8 cellular contexts compared by ENCODE assay signal in the genomic region with DNA sequence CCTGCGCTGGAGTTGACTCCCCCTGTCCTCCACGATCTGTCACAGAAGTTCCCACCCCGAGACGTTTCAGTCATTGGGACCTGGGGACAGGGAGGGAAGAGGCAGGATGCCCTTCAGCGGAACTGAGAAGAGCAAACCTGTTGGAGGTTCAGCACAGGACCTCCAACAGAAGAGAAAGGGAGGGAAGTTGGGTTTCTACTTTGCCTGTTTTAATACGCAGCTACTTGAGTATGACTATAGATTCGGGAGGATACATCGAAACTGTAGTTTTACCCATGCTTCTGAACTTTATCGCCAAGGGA. TPM values are rescaled to one million over a fixed set of nuclear protein-coding genes. Genes with fewer than 3 reads are reported as not detected.
A peak's percentile ranks its signal among the peaks of the same experiment; 100 is the strongest.
DNase-seq lines count a peak whose midpoint lies in the region; ATAC-seq and TF ChIP-seq lines count a peak whose summit lies in the region.

No MANE protein-coding gene starts in this region.

- no peaks in the 10 kb centered on the region for H3K36me3 ChIP-seq in breast epithelium

- no peaks in the 10 kb centered on the region for H3K9me3 ChIP-seq in breast epithelium
- H3K9me3 ChIP-seq in mononuclear cell (ENCODE audit: low read depth, low read length), result no peaks in the 10 kb centered on the region

- ATAC-seq in GM21576 (IDR thresholded peaks at IDR 0.05; ENCODE audit: unreplicated experiment) (no peak), GM21390 (IDR thresholded peaks at IDR 0.05; ENCODE audit: unreplicated experiment) (no peak)

- no peaks in the 10 kb centered on the region for H3K27me3 ChIP-seq in breast epithelium
- no peaks in the 10 kb centered on the region for H3K27me3 ChIP-seq in mononuclear cell (ENCODE audit: insufficient read depth, low read length)

- peak overlapping the region; percentile 98 to 99 for H3K27ac ChIP-seq in breast epithelium

- H3K4me1 ChIP-seq in breast epithelium (peaks cover 0 to 3% of the 10 kb centered on the region in 2 donors), mononuclear cell (ENCODE audit: insufficient read depth, low read length) (peaks cover 46% of the 10 kb centered on the region)

- peak; percentile 28 for DNase-seq in DMS79 (lab: John Stamatoyannopoulos, UW)
- peak; percentile 75 for DNase-seq in KBM-7
- no peak for DNase-seq in breast epithelium (ENCODE audit: low spot score in 2 of 2)
- DNase-seq in stimulated activated CD4-positive, alpha-beta T cell treated with anti-CD3 and anti-CD28 coated beads, Interleukin-2, amount 100 ng/mL, for 48 hours, result no peak
- DNase-seq in activated effector memory CD4-positive, alpha-beta T cell treated with Interleukin-2 at 50 U/mL for 16 hours, result no peak

- H3K4me3 ChIP-seq in breast epithelium, result peak overlapping the region; percentile 85 to 93 (median 91)
- H3K4me3 ChIP-seq in mononuclear cell (ENCODE audit: low read length), result peak overlapping the region; percentile 90

- intact Hi-C loops in breast epithelium (cut with DNase I; ENCODE audit: low total_unique reads), result loop anchor here (10.0 kb wide), 1 partner anchor 100 kb away; no protein-coding TSS in a partner anchor

- in situ Hi-C loops in KBM-7 (cut with MboI; ENCODE audit: low pct_unique_long_range_greater_than_20kb, low sequenced_read_pairs), result loop anchor here (25.0 kb wide), 1 partner anchor 317 kb away; no protein-coding TSS in a partner anchor

- TF ChIP-seq POLR2A in breast epithelium (IDR thresholded peaks at IDR 0.05), result no peak

- no peak for TF ChIP-seq CTCF in breast epithelium (IDR thresholded peaks at IDR 0.05)

RNA-seq across cellular contexts. Expression of a gene that starts 2.3 kb away (rescaled TPM):
- total RNA-seq in breast epithelium, result 10 to 100 TPM; 53.8 to 97.5 (median 88.8) TPM
- total RNA-seq in mononuclear cell, result 375 TPM

Comparison
In these comparisons a context has a peak if more than half of its experiments do, and no peak if none do; other contexts are left out.
1. DNase-seq: peak in DMS79 (single experiment) and KBM-7 (single experiment); none in breast epithelium (0 of 2), stimulated activated CD4-positive, alpha-beta T cell treated with anti-CD3 and anti-CD28 coated beads, Interleukin-2, amount 100 ng/mL, for 48 hours (0 of 2) and activated effector memory CD4-positive, alpha-beta T cell treated with Interleukin-2 at 50 U/mL for 16 hours (single experiment).